In the genomic region with DNA sequence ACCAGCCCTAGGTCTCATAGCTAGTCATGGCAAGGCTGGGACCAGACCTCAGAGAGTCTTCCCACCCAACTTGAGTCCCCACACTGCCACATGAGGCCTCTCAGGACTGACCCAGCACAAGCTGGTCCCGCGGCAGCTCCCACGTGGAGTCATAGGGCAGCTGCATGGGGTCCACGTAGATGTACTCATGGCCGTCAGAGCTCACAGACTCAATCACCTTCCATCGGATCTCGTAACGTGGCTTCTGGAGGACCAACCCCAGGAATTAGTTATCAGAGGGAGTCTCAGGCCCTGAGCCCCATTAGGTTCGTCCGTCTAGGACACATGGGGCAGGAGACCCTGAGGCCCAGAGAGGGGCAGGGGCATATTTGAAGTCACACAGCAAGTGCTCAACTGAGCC, we compare ENCODE assay signal across 28 cellular contexts. TPM values are rescaled to one million over a fixed set of nuclear protein-coding genes. Genes with fewer than 3 reads are reported as not detected.
"Had no signal": no experiment of that assay in that cellular context is flagged by ENCODE, and none has a peak within 500 bp of the region (broad histone marks: within the 10 kb centered on the region; RNA-seq: fewer than 3 reads in every experiment).

No MANE protein-coding gene starts in this region.

- H3K9me3 Mint-ChIP-seq: activated B cell treated with CpG ODN at 0.5 μM for 24 hours; activated naive CD8-positive, alpha-beta T cell treated with anti-CD3 and anti-CD28 coated beads for 36 hours; immature natural killer cell; natural killer cell treated with Interleukin-12 subunit alpha and Interleukin-12 subunit beta and Interleukin-15 and Interleukin-18, amount 100 ng/mL, for 72 hours; stimulated activated naive B cell treated with anti-CD40 and anti-IgM and Interleukin-4, amounts not matched to agents 10 μg/mL and 1 μg/mL and 100 μg/mL, for 72 hours had no signal

- H3K36me3 ChIP-seq: neutrophil, right lobe of liver had no signal

- ATAC-seq: activated CD4-positive, alpha-beta T cell treated with anti-CD3 and anti-CD28 coated beads for 36 hours; natural killer cell treated with Interleukin-12 subunit alpha and Interleukin-12 subunit beta and Interleukin-15 and Interleukin-18, amount 100 ng/mL, for 72 hours; right lobe of liver; stimulated activated naive B cell treated with anti-CD40 and anti-IgM and Interleukin-4, amounts not matched to agents 10 μg/mL and 1 μg/mL and 100 μg/mL, for 72 hours had no signal

- H3K27me3 ChIP-seq: hepatocyte, neutrophil, right lobe of liver had no signal

- H3K27ac Mint-ChIP-seq: activated B cell treated with CpG ODN at 0.5 μM for 24 hours; activated CD4-positive, alpha-beta T cell treated with anti-CD3 and anti-CD28 coated beads for 36 hours; activated naive CD8-positive, alpha-beta T cell treated with anti-CD3 and anti-CD28 coated beads for 36 hours; immature natural killer cell; natural killer cell treated with Interleukin-12 subunit alpha and Interleukin-12 subunit beta and Interleukin-15 and Interleukin-18, amount 100 ng/mL, for 72 hours; stimulated activated naive B cell treated with anti-CD40 and anti-IgM and Interleukin-4, amounts not matched to agents 10 μg/mL and 1 μg/mL and 100 μg/mL, for 72 hours had no signal

- H3K27me3 Mint-ChIP-seq: activated B cell treated with CpG ODN at 0.5 μM for 24 hours; activated CD4-positive, alpha-beta T cell treated with anti-CD3 and anti-CD28 coated beads for 36 hours; activated naive CD8-positive, alpha-beta T cell treated with anti-CD3 and anti-CD28 coated beads for 36 hours; natural killer cell treated with Interleukin-12 subunit alpha and Interleukin-12 subunit beta and Interleukin-15 and Interleukin-18, amount 100 ng/mL, for 72 hours had no signal

- H3K4me1 Mint-ChIP-seq: activated B cell treated with CpG ODN at 0.5 μM for 24 hours; activated CD4-positive, alpha-beta T cell treated with anti-CD3 and anti-CD28 coated beads for 36 hours; activated naive CD8-positive, alpha-beta T cell treated with anti-CD3 and anti-CD28 coated beads for 36 hours had no signal

- H3K27ac ChIP-seq: hepatocyte, neutrophil, parathyroid adenoma, right lobe of liver had no signal

- H3K36me3 Mint-ChIP-seq: activated naive CD8-positive, alpha-beta T cell treated with anti-CD3 and anti-CD28 coated beads for 36 hours; natural killer cell treated with Interleukin-12 subunit alpha and Interleukin-12 subunit beta and Interleukin-15 and Interleukin-18, amount 100 ng/mL, for 72 hours had no signal

- H3K4me3 ChIP-seq: hepatocyte, right lobe of liver, skin epidermis had no signal

- H3K4me3 Mint-ChIP-seq: activated B cell treated with CpG ODN at 0.5 μM for 24 hours; activated CD4-positive, alpha-beta T cell treated with anti-CD3 and anti-CD28 coated beads for 36 hours; activated naive CD8-positive, alpha-beta T cell treated with anti-CD3 and anti-CD28 coated beads for 36 hours; immature natural killer cell; natural killer cell treated with Interleukin-12 subunit alpha and Interleukin-12 subunit beta and Interleukin-15 and Interleukin-18, amount 100 ng/mL, for 72 hours; stimulated activated naive B cell treated with anti-CD40 and anti-IgM and Interleukin-4, amounts not matched to agents 10 μg/mL and 1 μg/mL and 100 μg/mL, for 72 hours had no signal

- H3K9me3 ChIP-seq: neutrophil, right lobe of liver had no signal

- DNase-seq: activated B cell treated with CpG ODN at 0.5 μM for 24 hours; activated CD4-positive, alpha-beta T cell treated with anti-CD3 and anti-CD28 coated beads for 36 hours; activated CD4-positive, alpha-beta T cell treated with anti-CD3 and anti-CD28 coated beads, Interleukin-2, amount 50 U/mL, for 48 hours; activated naive CD4-positive, alpha-beta T cell treated with Interleukin-2 at 50 U/mL for 16 hours; activated naive CD8-positive, alpha-beta T cell treated with anti-CD3 and anti-CD28 coated beads for 36 hours; activated T-cell treated with anti-CD3 and anti-CD28 coated beads, Interleukin-2, amount 50 U/mL, for 48 hours; amniotic stem cell; cerebellar nuclear complex; effector memory CD4-positive, alpha-beta T cell; glutamatergic neuron; immature natural killer cell; kidney glomerular epithelial cell; stimulated activated CD4-positive, alpha-beta T cell treated with anti-CD3 and anti-CD28 coated beads, Interleukin-2, amount 100 ng/mL, for 24 hours; stimulated activated naive B cell treated with anti-CD40 and anti-IgM and Interleukin-4, amounts not matched to agents 10 μg/mL and 1 μg/mL and 100 μg/mL, for 72 hours; T1000; trophoblast cell had no signal

RNA-seq across cellular contexts. Expression of a gene that starts 30.3 kb away (rescaled TPM):
- total RNA-seq: activated CD4-positive, alpha-beta T cell treated with anti-CD3 and anti-CD28 coated beads for 36 hours had no signal

RNA-seq across cellular contexts. Expression of a gene that starts 39.0 kb away (rescaled TPM):
- total RNA-seq: activated CD8-positive, alpha-beta memory T cell treated with anti-CD3 and anti-CD28 coated beads for 36 hours; activated naive CD8-positive, alpha-beta T cell treated with anti-CD3 and anti-CD28 coated beads for 36 hours; dermis microvascular lymphatic vessel endothelial cell had no signal

RNA-seq across cellular contexts. Expression of a gene that starts 41.2 kb away (rescaled TPM):
- total RNA-seq: activated B cell treated with CpG ODN at 0.5 μM for 24 hours; activated CD4-positive, alpha-beta T cell treated with anti-CD3 and anti-CD28 coated beads for 36 hours; activated CD8-positive, alpha-beta memory T cell treated with anti-CD3 and anti-CD28 coated beads for 36 hours; activated naive CD8-positive, alpha-beta T cell treated with anti-CD3 and anti-CD28 coated beads for 36 hours; dermis microvascular lymphatic vessel endothelial cell; frontal cortex; liver; natural killer cell treated with Interleukin-12 subunit alpha and Interleukin-12 subunit beta and Interleukin-15 and Interleukin-18, amount 100 ng/mL, for 72 hours; right lobe of liver; T-helper 1 cell treated with Interleukin-12 subunit alpha and Interleukin-12 subunit beta and Interleukin-4 antibody, amounts not matched to agents 30 ng/mL and 1 ng/mL, for 36 hours; temporal lobe had no signal
